In genomic region chr3:120646771-120647449, GRCh38 we compare ENCODE assay signal across 19 cellular contexts. TPM values are rescaled to one million over a fixed set of nuclear protein-coding genes. Genes with fewer than 3 reads are reported as not detected.
DNase-seq lines count a peak whose midpoint lies in the region; ATAC-seq, FAIRE-seq and TF ChIP-seq lines count a peak whose summit lies in the region.
"Had no signal": no experiment of that assay in that cellular context is flagged by ENCODE, and none has a peak within 500 bp of the region (broad histone marks: within the 10 kb centered on the region; RNA-seq: fewer than 3 reads in every experiment).

No MANE protein-coding gene starts in this region.

- no peaks in the 10 kb centered on the region for H3K79me1 ChIP-seq in mesendoderm (ENCODE audit: low read length)

- H3K9me3 Mint-ChIP-seq in CD4-positive, alpha-beta T cell = no peaks in the 10 kb centered on the region

- intact Hi-C loops in heart right ventricle (cut with DNase I) (no loop called here), Right ventricle myocardium inferior (cut with DNase I) (no loop called here)
- intact Hi-C loops in CD4-positive, alpha-beta T cell (cut with DNase I, micrococcal nuclease) = no loop called here

- no peak overlapping the region for H4K8ac ChIP-seq in mesendoderm (ENCODE audit: low read depth, low read length)

- no peak overlapping the region for H2BK120ac ChIP-seq in mesendoderm (ENCODE audit: low read depth, low read length)

- CTCF ChIA-PET in CD4-positive, alpha-beta T cell (lab: Charles Lee) = no interaction called here

- H2BK5ac ChIP-seq in mesendoderm (ENCODE audit: low read length) = no peak overlapping the region

- no peaks in the 10 kb centered on the region for H3K36me3 Mint-ChIP-seq in CD4-positive, alpha-beta T cell (ENCODE audit: low read depth)
- H3K36me3 Mint-ChIP-seq: CD14-positive monocyte had no signal

- no peak overlapping the region for H3K9ac ChIP-seq in mesendoderm (ENCODE audit: low read length)

- H3K27me3 Mint-ChIP-seq in CD4-positive, alpha-beta T cell = peaks cover 4% of the 10 kb centered on the region

- H3K23ac ChIP-seq in mesendoderm (ENCODE audit: low read length) = no peak overlapping the region

- H3K4me3 ChIP-seq in heart right ventricle (no peak overlapping the region), bronchial epithelial cell (ENCODE audit: low read depth, low read length) (no peak overlapping the region), mesendoderm (ENCODE audit: low read length) (no peak overlapping the region)

- TF ChIP-seq CTCF in heart right ventricle (IDR thresholded peaks at IDR 0.05) = no peak
- TF ChIP-seq CTCF in bronchial epithelial cell (IDR thresholded peaks at IDR 0.05; ENCODE audit: insufficient read depth, low read length, severe bottlenecking) = no peak
- TF ChIP-seq CTCF in CD4-positive, alpha-beta T cell (IDR thresholded peaks at IDR 0.05) = no peak

- H3K79me2 ChIP-seq in mesendoderm (ENCODE audit: control insufficient read depth, insufficient read depth, low read length) = no peaks in the 10 kb centered on the region

- no peak overlapping the region for H3K4me2 ChIP-seq in mesendoderm (ENCODE audit: low read length)

- H3K27ac Mint-ChIP-seq in CD4-positive, alpha-beta T cell = no peak overlapping the region
- H3K27ac Mint-ChIP-seq: CD14-positive monocyte had no signal

- H3K4me3 Mint-ChIP-seq in CD4-positive, alpha-beta T cell = no peak overlapping the region
- H3K4me3 Mint-ChIP-seq: CD14-positive monocyte had no signal

- peak overlapping the region in 5 of 10 donors; percentile 14 to 67 (median 47) for H3K27ac ChIP-seq in heart right ventricle
- no peak overlapping the region for H3K27ac ChIP-seq in mesendoderm (ENCODE audit: low read depth, low read length)
- H3K27ac ChIP-seq in CD4-positive, alpha-beta T cell (ENCODE audit: low read depth, low read length) = no peak overlapping the region
- H3K27ac ChIP-seq: HL-60 had no signal

- H3K27me3 ChIP-seq in heart right ventricle (no peaks in the 10 kb centered on the region), bronchial epithelial cell (ENCODE audit: control insufficient read depth, insufficient read depth, low read length) (no peaks in the 10 kb centered on the region), mesendoderm (ENCODE audit: insufficient read depth, low read length, poor library complexity) (no peaks in the 10 kb centered on the region)
- H3K27me3 ChIP-seq in CD4-positive, alpha-beta T cell (ENCODE audit: control insufficient read depth, insufficient read depth, low read length) = no peaks in the 10 kb centered on the region

- H3K18ac ChIP-seq in mesendoderm (ENCODE audit: low read length) = no peak overlapping the region

- H3K36me3 ChIP-seq in heart right ventricle (no peaks in the 10 kb centered on the region), bronchial epithelial cell (ENCODE audit: control insufficient read depth, insufficient read depth, low read length) (no peaks in the 10 kb centered on the region), mesendoderm (ENCODE audit: control insufficient read depth, insufficient read depth, low read length) (no peaks in the 10 kb centered on the region)

- H4K5ac ChIP-seq in mesendoderm (ENCODE audit: low read length) = no peak overlapping the region

- no peak overlapping the region for H3K56ac ChIP-seq in mesendoderm (ENCODE audit: low read length)

- H3K4ac ChIP-seq in mesendoderm (ENCODE audit: low read depth, low read length) = peak overlapping the region; percentile 41

- no peak overlapping the region for H2BK15ac ChIP-seq in mesendoderm (replicated peaks; ENCODE audit: low read depth)

- peak in 1 of 2 donors; percentile 8 for DNase-seq in heart right ventricle
- DNase-seq in Right ventricle myocardium inferior (ENCODE audit: missing footprints) = no peak
- peak; percentile 10 for DNase-seq in bronchial epithelial cell (ENCODE audit: low read depth)
- DNase-seq in mesendoderm = no peak
- DNase-seq in RPMI8226 = no peak
- no peak for DNase-seq in CD4-positive, alpha-beta T cell
- DNase-seq in NCI-H2029 treated with DMSO at 0.1 percent for 48 hours (lab: John Stamatoyannopoulos, UW) = no peak
- no peak for DNase-seq in left lobe of liver (ENCODE audit: low spot score)
- DNase-seq: DMS53, KG1, NCI-H1092, NCI-H345, NCI-H526 treated with DMSO at 0.1 percent for 48 hours had no signal

- 42 to 47% methylated on average over 5 of the region's 5 CpGs for WGBS in heart right ventricle, 2 donors
- no CpG with 5 or more reads among the region's 5 CpGs for whole genome bisulfite sequencing in mesendoderm (ENCODE audit: extremely low coverage, insufficient coverage, low lambda C conversion rate)

- no peak overlapping the region for H2AK5ac ChIP-seq in mesendoderm (ENCODE audit: low read length)

- no peaks in the 10 kb centered on the region for H3K4me1 Mint-ChIP-seq in CD4-positive, alpha-beta T cell (ENCODE audit: low read depth)

- H3K9me3 ChIP-seq in heart right ventricle = no peaks in the 10 kb centered on the region
- H3K9me3 ChIP-seq in CD4-positive, alpha-beta T cell (ENCODE audit: control insufficient read depth, low read length) = no peaks in the 10 kb centered on the region

- ATAC-seq in heart right ventricle = peak in 5 of 8 donors; percentile 42 to 86 (median 67)
- no peak for ATAC-seq in Right ventricle myocardium inferior
- no peak for ATAC-seq in CD4-positive, alpha-beta T cell (ENCODE audit: poor library complexity)
- ATAC-seq in left lobe of liver = no peak
- ATAC-seq: HCT116 had no signal

- FAIRE-seq in bronchial epithelial cell (lab: Jason Lieb, UNC) = no peak
- FAIRE-seq: GM18507 had no signal

- H3K4me1 ChIP-seq in heart right ventricle = peaks cover 0 to 23% (median 8%) of the 10 kb centered on the region in 9 donors
- peaks cover 6% of the 10 kb centered on the region for H3K4me1 ChIP-seq in mesendoderm (ENCODE audit: control insufficient read depth, low read depth, low read length)

- POLR2A ChIA-PET in CD4-positive, alpha-beta T cell (lab: Charles Lee) = no interaction called here

RNA-seq across cellular contexts. Expression of gene HGD, which starts 35.1 kb away (rescaled TPM):
- total RNA-seq in heart right ventricle = 1 to 10 TPM in 1 of 10 donors, not detected in 9; 1.2 TPM
- polyA plus RNA-seq in heart right ventricle = under 1 TPM in 1 of 2 donors, not detected in 1; 0.12 TPM
- not detected for total RNA-seq in Right ventricle myocardium inferior
- under 0.01 and 0.38 TPM in 2 replicates for total RNA-seq in bronchial epithelial cell
- polyA plus RNA-seq in mesendoderm (2013, experiment 1 of 2) = not detected
- polyA plus RNA-seq in mesendoderm (2013, experiment 2 of 2) = not detected
- total RNA-seq in CD4-positive, alpha-beta T cell = 1 to 10 TPM; 2.0 to 2.9 TPM
- 510 TPM for total RNA-seq in left lobe of liver
- total RNA-seq: A172, M059J had no signal

RNA-seq across cellular contexts. Expression of gene NDUFB4, which starts 50.8 kb away (rescaled TPM):
- 100 to 1,000 TPM; 347 to 581 (median 535) TPM for total RNA-seq in heart right ventricle
- polyA plus RNA-seq in heart right ventricle = 100 to 1,000 TPM; 527 to 567 TPM
- total RNA-seq in Right ventricle myocardium inferior = 629 TPM
- 9.7 and 20.4 TPM in 2 replicates for total RNA-seq in bronchial epithelial cell
- 470 TPM for polyA plus RNA-seq in mesendoderm (2013, experiment 1 of 2)
- 483 TPM for polyA plus RNA-seq in mesendoderm (2013, experiment 2 of 2)
- 10 to 100 TPM; 81.3 to 84.0 TPM for total RNA-seq in CD4-positive, alpha-beta T cell
- total RNA-seq in left lobe of liver = 65.2 TPM

Comparison
In these comparisons a context has a peak if more than half of its experiments do, and no peak if none do; other contexts are left out.
1. ATAC-seq: peak in heart right ventricle (5 of 8); none in Right ventricle myocardium inferior (single experiment), CD4-positive, alpha-beta T cell (single experiment) and left lobe of liver (single experiment).
2. RNA of gene HGD, which starts 35.1 kb away (total RNA-seq): 510 TPM in left lobe of liver (single experiment); 2.0 to 2.9 TPM in CD4-positive, alpha-beta T cell, not detected in Right ventricle myocardium inferior (single experiment), 1.2 TPM in heart right ventricle and under 0.01 to 0.38 TPM in bronchial epithelial cell; every median in the first group is over 100 times any median in the second.